ENCODE assay signal across 8 cellular contexts in genomic region chrX:68462653-68463052, GRCh38. TPM values are rescaled to one million over a fixed set of nuclear protein-coding genes. Genes with fewer than 3 reads are reported as not detected.
DNase-seq lines count a peak whose midpoint lies in the region; ATAC-seq, FAIRE-seq and TF ChIP-seq lines count a peak whose summit lies in the region.

No MANE protein-coding gene starts in this region.

- ATAC-seq in GM18907 (IDR thresholded peaks at IDR 0.05; ENCODE audit: unreplicated experiment) (peak; percentile 78), left lobe of liver (no peak)

- no peaks in the 10 kb centered on the region for H3K27me3 Mint-ChIP-seq in CD4-positive, alpha-beta memory T cell

- H3K4me3 Mint-ChIP-seq in CD4-positive, alpha-beta memory T cell, result no peak overlapping the region

- no peaks in the 10 kb centered on the region for H3K27me3 ChIP-seq in CD4-positive, alpha-beta memory T cell (ENCODE audit: insufficient read depth, low read length)
- no peaks in the 10 kb centered on the region for H3K27me3 ChIP-seq in Karpas-422 (ENCODE audit: low read length)
- H3K27me3 ChIP-seq in WERI-Rb-1 (ENCODE audit: insufficient read depth, low read depth, severe bottlenecking), result peaks cover 8% of the 10 kb centered on the region
- H3K27me3 ChIP-seq in small intestine (ENCODE audit: control insufficient read depth in 2 of 2, insufficient read depth in 2 of 2, low read length in 2 of 2), result no peaks in the 10 kb centered on the region

- peak in 4 of 5 donors; percentile 23 to 38 (median 30) for DNase-seq in CD4-positive, alpha-beta memory T cell
- peak; percentile 71 for DNase-seq in Karpas-422
- peak; percentile 7 for DNase-seq in WERI-Rb-1
- peak; percentile 33 for DNase-seq in glomerular visceral epithelial cell (ENCODE audit: extremely low spot score)
- DNase-seq in small intestine, result peak; percentile 5
- no peak for DNase-seq in ecto neural progenitor cell (ENCODE audit: low spot score)
- no peak for DNase-seq in left lobe of liver (ENCODE audit: low spot score)

- no peaks in the 10 kb centered on the region for H3K79me2 ChIP-seq in Karpas-422 (ENCODE audit: low read length)

- intact Hi-C loops in CD4-positive, alpha-beta memory T cell (cut with micrococcal nuclease), result no loop called here

- 21 to 35% (median 27%) methylated on average over 8 of the region's 8 CpGs for WGBS in small intestine, 3 donors

- no peak overlapping the region for H3K4me2 ChIP-seq in Karpas-422 (ENCODE audit: low read depth, low read length, poor library complexity, severe bottlenecking)

- TF ChIP-seq CTCF in WERI-Rb-1 (IDR thresholded peaks at IDR 0.05; ENCODE audit: low read depth, low read length), result peak; percentile 45

- H3K9ac ChIP-seq in Karpas-422 (ENCODE audit: low read length), result no peak overlapping the region

- no peaks in the 10 kb centered on the region for H3K36me3 ChIP-seq in CD4-positive, alpha-beta memory T cell (ENCODE audit: insufficient read depth, low read length)
- H3K36me3 ChIP-seq in Karpas-422 (ENCODE audit: insufficient read depth, low read length) (no peaks in the 10 kb centered on the region), WERI-Rb-1 (no peaks in the 10 kb centered on the region), small intestine (ENCODE audit: control insufficient read depth in 2 of 2, insufficient read depth in 2 of 2, low read length in 2 of 2) (no peaks in the 10 kb centered on the region)

- no peak for FAIRE-seq in small intestine (lab: Jason Lieb, UNC)

- no peaks in the 10 kb centered on the region for H3K9me3 Mint-ChIP-seq in CD4-positive, alpha-beta memory T cell

- H3K4me1 ChIP-seq in CD4-positive, alpha-beta memory T cell (ENCODE audit: insufficient read depth, low read length), result no peaks in the 10 kb centered on the region
- H3K4me1 ChIP-seq in Karpas-422 (ENCODE audit: low read length), result no peaks in the 10 kb centered on the region
- H3K4me1 ChIP-seq in small intestine (ENCODE audit: control insufficient read depth in 2 of 2, insufficient read depth in 1 of 2, low read depth in 1 of 2, low read length in 1 of 2), result no peaks in the 10 kb centered on the region

- no peak overlapping the region for H2AFZ ChIP-seq in Karpas-422 (ENCODE audit: low read length)

- POLR2A ChIA-PET in CD4-positive, alpha-beta memory T cell (lab: Charles Lee; ENCODE audit: partially characterized antibody), result no interaction called here

- peaks cover 0 to 4% (median 0%) of the 10 kb centered on the region in 4 donors for H3K4me1 Mint-ChIP-seq in CD4-positive, alpha-beta memory T cell

- H3K27ac Mint-ChIP-seq in CD4-positive, alpha-beta memory T cell, result no peak overlapping the region

- CTCF ChIA-PET in CD4-positive, alpha-beta memory T cell (lab: Charles Lee; ENCODE audit: partially characterized antibody), result interaction anchor here (1.0 kb wide), 1 partner anchor 266 kb away, joined by 3 read pairs; no protein-coding TSS in a partner anchor

- H3K9me2 ChIP-seq in Karpas-422 (replicated peaks; ENCODE audit: insufficient read depth, low read length), result no peaks in the 10 kb centered on the region

- H3K27ac ChIP-seq in CD4-positive, alpha-beta memory T cell (ENCODE audit: low read depth, low read length), result no peak overlapping the region
- no peak overlapping the region for H3K27ac ChIP-seq in Karpas-422 (ENCODE audit: low read length)
- H3K27ac ChIP-seq in WERI-Rb-1, result no peak overlapping the region
- H3K27ac ChIP-seq in small intestine (ENCODE audit: low read depth in 1 of 2, low read length in 1 of 2), result no peak overlapping the region

- no peaks in the 10 kb centered on the region for H4K20me1 ChIP-seq in Karpas-422 (ENCODE audit: insufficient read depth, low read depth, low read length)

- H3K4me3 ChIP-seq in CD4-positive, alpha-beta memory T cell (ENCODE audit: low read length in 2 of 2), result no peak overlapping the region
- H3K4me3 ChIP-seq in Karpas-422 (ENCODE audit: low read length), result no peak overlapping the region
- no peak overlapping the region for H3K4me3 ChIP-seq in WERI-Rb-1 (ENCODE audit: low read depth, low read length)
- no peak overlapping the region for H3K4me3 ChIP-seq in small intestine (ENCODE audit: low read depth in 1 of 2, low read length in 2 of 2)

- H3K36me3 Mint-ChIP-seq in CD4-positive, alpha-beta memory T cell, result no peaks in the 10 kb centered on the region

- no peaks in the 10 kb centered on the region for H3K9me3 ChIP-seq in CD4-positive, alpha-beta memory T cell (ENCODE audit: control insufficient read depth in 1 of 2, low read length in 2 of 2)
- H3K9me3 ChIP-seq in Karpas-422 (ENCODE audit: low read length) (no peaks in the 10 kb centered on the region), WERI-Rb-1 (ENCODE audit: severe bottlenecking) (no peaks in the 10 kb centered on the region), small intestine (ENCODE audit: control insufficient read depth, low read depth) (no peaks in the 10 kb centered on the region)

RNA-seq across cellular contexts. Expression of gene OPHN1, which starts 29.4 kb away (rescaled TPM):
- total RNA-seq in CD4-positive, alpha-beta memory T cell, result under 1 TPM; 0.23 to 0.44 TPM
- under 1 TPM in 1 of 2 donors, not detected in 1; 0.03 TPM for polyA plus RNA-seq in CD4-positive, alpha-beta memory T cell
- total RNA-seq in Karpas-422 (2014; rRNA removed; shearing (Covaris generic); ENCODE audit: low replicate concordance), result not detected in 2 replicates
- polyA plus RNA-seq in small intestine, result 1 to 10 TPM in 2 of 3 donors, under 1 TPM in 1; 0.89 to 4.3 (median 1.6) TPM
- total RNA-seq in left lobe of liver, result 1.6 TPM

RNA-seq across cellular contexts. Expression of gene YIPF6, which starts 36.2 kb away (rescaled TPM):
- total RNA-seq in CD4-positive, alpha-beta memory T cell, result 10 to 100 TPM; 17.1 to 18.9 TPM
- polyA plus RNA-seq in CD4-positive, alpha-beta memory T cell, result 10 to 100 TPM; 22.2 to 23.2 TPM
- total RNA-seq in Karpas-422 (2014; rRNA removed; shearing (Covaris generic); ENCODE audit: low replicate concordance), result 4.0 and 8.9 TPM in 2 replicates
- 10 to 100 TPM in 1 of 3 donors, 1 to 10 TPM in 2; 6.2 to 11.1 (median 6.5) TPM for polyA plus RNA-seq in small intestine
- 34.0 TPM for total RNA-seq in left lobe of liver

Comparison
In these comparisons a context has a peak if more than half of its experiments do, and no peak if none do; other contexts are left out.
1. DNase-seq: peak in CD4-positive, alpha-beta memory T cell (4 of 5), Karpas-422 (single experiment), WERI-Rb-1 (single experiment), glomerular visceral epithelial cell (single experiment) and small intestine (single experiment); none in ecto neural progenitor cell (single experiment) and left lobe of liver (single experiment).